13 cellular contexts compared by ENCODE assay signal in genomic region chr1:8651236-8651890, GRCh38.
A peak's percentile ranks its signal among the peaks of the same experiment; 100 is the strongest.
DNase-seq lines count a peak whose midpoint lies in the region; ATAC-seq and TF ChIP-seq lines count a peak whose summit lies in the region.
"Had no signal": no experiment of that assay in that cellular context is flagged by ENCODE, and none has a peak within 500 bp of the region (broad histone marks: within the 10 kb centered on the region; RNA-seq: fewer than 3 reads in every experiment).

No MANE protein-coding gene starts in this region.

- peak in 1 of 4 donors; percentile 30 for ATAC-seq in psoas muscle

- intact Hi-C loops in dorsolateral prefrontal cortex (cut with DNase I): no loop called here
- intact Hi-C loops in psoas muscle (cut with DNase I): no loop called here

- H3K4me3 ChIP-seq in dorsolateral prefrontal cortex (peak overlapping the region in 2 of 59 donors; percentile 3 to 19), psoas muscle (no peak overlapping the region)
- H3K4me3 ChIP-seq: esophagus squamous epithelium had no signal

- peak overlapping the region in 51 of 59 donors; percentile 5 to 74 (median 59) for H3K27ac ChIP-seq in dorsolateral prefrontal cortex
- H3K27ac ChIP-seq in psoas muscle: peak overlapping the region; percentile 58
- H3K27ac ChIP-seq: neutrophil had no signal

- H3K27me3 ChIP-seq in dorsolateral prefrontal cortex: no peaks in the 10 kb centered on the region
- H3K27me3 ChIP-seq in psoas muscle (ENCODE audit: insufficient read depth in 3 of 3, low read length in 2 of 3): no peaks in the 10 kb centered on the region
- H3K27me3 ChIP-seq: esophagus squamous epithelium, neutrophil had no signal

- DNase-seq in NCI-H510A treated with DMSO at 0.1 percent for 48 hours (lab: John Stamatoyannopoulos, UW) (peak; percentile 76), NCI-H510A (lab: John Stamatoyannopoulos, UW) (no peak), NCI-H2171 treated with DMSO at 0.1 percent for 48 hours (lab: John Stamatoyannopoulos, UW) (peak; percentile 59), dorsolateral prefrontal cortex (no peak), psoas muscle (no peak), T-helper 9 cell (no peak), DMS114 treated with DMSO at 0.1 percent for 48 hours (lab: John Stamatoyannopoulos, UW; ENCODE audit: unreplicated experiment) (no peak)
- no peak for DNase-seq in activated effector memory CD4-positive, alpha-beta T cell treated with anti-CD3 and anti-CD28 coated beads, Interleukin-2, amount 50 U/mL, for 16 hours
- DNase-seq: DMS53; esophagus squamous epithelium; NK-92 treated with Interleukin-12 subunit alpha and Interleukin-12 subunit beta, amount 100 ng/mL, for 24 hours; stimulated activated CD4-positive, alpha-beta T cell treated with anti-CD3 and anti-CD28 coated beads, Interleukin-2, amount 100 ng/mL, for 24 hours had no signal

- H3K9me3 ChIP-seq in psoas muscle: no peaks in the 10 kb centered on the region
- H3K9me3 ChIP-seq: esophagus squamous epithelium, neutrophil had no signal

- 52 to 61% (median 55%) methylated on average over 3 of the region's 3 CpGs for WGBS in psoas muscle, 3 donors

- peaks cover 44% of the 10 kb centered on the region for H3K4me1 ChIP-seq in psoas muscle

- TF ChIP-seq CTCF in dorsolateral prefrontal cortex (IDR thresholded peaks at IDR 0.05 in 54 of 56, conservative IDR thresholded peaks at IDR 0.05 in 2 of 56; ENCODE audit: low read depth in 1 of 56, partially characterized antibody in 56 of 56) (no peak), psoas muscle (IDR thresholded peaks at IDR 0.05) (no peak)

- H3K36me3 ChIP-seq in psoas muscle (ENCODE audit: insufficient read depth in 1 of 2, low read depth in 1 of 2): peaks cover 0 to 5% of the 10 kb centered on the region in 2 donors
- H3K36me3 ChIP-seq: neutrophil had no signal

Comparison
In these comparisons a context has a peak if more than half of its experiments do, and no peak if none do; other contexts are left out.
1. DNase-seq: peak in NCI-H510A treated with DMSO at 0.1 percent for 48 hours (single experiment) and NCI-H2171 treated with DMSO at 0.1 percent for 48 hours (single experiment); none in NCI-H510A (single experiment), dorsolateral prefrontal cortex (0 of 10), psoas muscle (0 of 2), T-helper 9 cell (single experiment), activated effector memory CD4-positive, alpha-beta T cell treated with anti-CD3 and anti-CD28 coated beads, Interleukin-2, amount 50 U/mL, for 16 hours (single experiment) and DMS114 treated with DMSO at 0.1 percent for 48 hours (single experiment).